ENCODE assay signal across 8 cellular contexts in the genomic region with DNA sequence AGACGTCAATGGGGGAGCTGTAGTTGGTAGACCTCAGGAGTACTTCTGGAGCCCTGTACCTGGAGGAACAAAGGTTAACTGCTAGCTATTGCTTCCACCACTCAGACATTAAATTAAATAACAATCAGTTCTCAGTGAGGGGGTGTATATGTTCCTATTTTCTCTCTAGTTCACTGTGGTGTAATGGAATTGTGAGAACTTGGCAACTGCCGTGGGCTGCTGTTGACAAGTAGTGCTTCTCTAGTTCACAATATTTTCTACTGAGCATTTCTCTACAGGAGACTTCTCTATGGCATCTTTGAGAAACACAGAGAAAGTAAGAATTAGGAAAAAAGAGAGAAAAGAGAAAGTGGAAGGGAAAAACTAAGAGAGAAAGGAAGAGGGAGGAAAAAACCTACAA.
"Had no signal": no experiment of that assay in that cellular context is flagged by ENCODE, and none has a peak within 500 bp of the region (broad histone marks: within the 10 kb centered on the region; RNA-seq: fewer than 3 reads in every experiment).

No MANE protein-coding gene starts in this region.

- H3K4me3 Mint-ChIP-seq: GM23338, H9, HFFc6 had no signal

- DNase-seq: GM23248, GOT3, H7, H9, HCEC 1CT, HFFc6 had no signal

- H3K27ac Mint-ChIP-seq: GM23338, HFFc6 had no signal

- H3K4me1 ChIP-seq: HAP-1 had no signal

- H3K27ac ChIP-seq: GM23248 had no signal

- H3K9me3 Mint-ChIP-seq: GM23338, H9, HFFc6 had no signal

- H3K4me3 ChIP-seq: GM23248, GM23338, HAP-1 had no signal

- H3K9me3 ChIP-seq: HAP-1 had no signal
